1 cellular context compared by ENCODE assay signal in genomic region chr3:125004196-125004595, GRCh38.
TF ChIP-seq lines count a peak whose summit lies in the region.

No MANE protein-coding gene starts in this region.

TF ChIP-seq in HepG2, 621 proteins besides CTCF, POLR2A, EP300 and RAD21:
- TF ChIP-seq ZNF343 (CRISPR knock-in tag; IDR thresholded peaks at IDR 0.05) (no peak), HNF1B (CRISPR knock-in tag; IDR thresholded peaks at IDR 0.05) (no peak), ELK4 (CRISPR knock-in tag; IDR thresholded peaks at IDR 0.05; ENCODE audit: borderline replicate concordance) (no peak), AKAP8 (CRISPR knock-in tag; IDR thresholded peaks at IDR 0.05) (no peak), NFAT5 (CRISPR knock-in tag; IDR thresholded peaks at IDR 0.05) (no peak), ZNF362 (CRISPR knock-in tag; IDR thresholded peaks at IDR 0.05; ENCODE audit: borderline replicate concordance) (no peak), CAMTA2 (CRISPR knock-in tag; IDR thresholded peaks at IDR 0.05; ENCODE audit: borderline replicate concordance) (no peak), MXD3 (CRISPR knock-in tag; IDR thresholded peaks at IDR 0.05) (no peak), PAF1 (CRISPR knock-in tag; IDR thresholded peaks at IDR 0.05) (no peak), RBAK (CRISPR knock-in tag; IDR thresholded peaks at IDR 0.05) (no peak), ZNF503 (CRISPR knock-in tag; IDR thresholded peaks at IDR 0.05) (no peak), NR0B2 (CRISPR knock-in tag; IDR thresholded peaks at IDR 0.05) (no peak), ZFY (CRISPR knock-in tag; IDR thresholded peaks at IDR 0.05) (no peak)
- TF ChIP-seq, protein P1, sequence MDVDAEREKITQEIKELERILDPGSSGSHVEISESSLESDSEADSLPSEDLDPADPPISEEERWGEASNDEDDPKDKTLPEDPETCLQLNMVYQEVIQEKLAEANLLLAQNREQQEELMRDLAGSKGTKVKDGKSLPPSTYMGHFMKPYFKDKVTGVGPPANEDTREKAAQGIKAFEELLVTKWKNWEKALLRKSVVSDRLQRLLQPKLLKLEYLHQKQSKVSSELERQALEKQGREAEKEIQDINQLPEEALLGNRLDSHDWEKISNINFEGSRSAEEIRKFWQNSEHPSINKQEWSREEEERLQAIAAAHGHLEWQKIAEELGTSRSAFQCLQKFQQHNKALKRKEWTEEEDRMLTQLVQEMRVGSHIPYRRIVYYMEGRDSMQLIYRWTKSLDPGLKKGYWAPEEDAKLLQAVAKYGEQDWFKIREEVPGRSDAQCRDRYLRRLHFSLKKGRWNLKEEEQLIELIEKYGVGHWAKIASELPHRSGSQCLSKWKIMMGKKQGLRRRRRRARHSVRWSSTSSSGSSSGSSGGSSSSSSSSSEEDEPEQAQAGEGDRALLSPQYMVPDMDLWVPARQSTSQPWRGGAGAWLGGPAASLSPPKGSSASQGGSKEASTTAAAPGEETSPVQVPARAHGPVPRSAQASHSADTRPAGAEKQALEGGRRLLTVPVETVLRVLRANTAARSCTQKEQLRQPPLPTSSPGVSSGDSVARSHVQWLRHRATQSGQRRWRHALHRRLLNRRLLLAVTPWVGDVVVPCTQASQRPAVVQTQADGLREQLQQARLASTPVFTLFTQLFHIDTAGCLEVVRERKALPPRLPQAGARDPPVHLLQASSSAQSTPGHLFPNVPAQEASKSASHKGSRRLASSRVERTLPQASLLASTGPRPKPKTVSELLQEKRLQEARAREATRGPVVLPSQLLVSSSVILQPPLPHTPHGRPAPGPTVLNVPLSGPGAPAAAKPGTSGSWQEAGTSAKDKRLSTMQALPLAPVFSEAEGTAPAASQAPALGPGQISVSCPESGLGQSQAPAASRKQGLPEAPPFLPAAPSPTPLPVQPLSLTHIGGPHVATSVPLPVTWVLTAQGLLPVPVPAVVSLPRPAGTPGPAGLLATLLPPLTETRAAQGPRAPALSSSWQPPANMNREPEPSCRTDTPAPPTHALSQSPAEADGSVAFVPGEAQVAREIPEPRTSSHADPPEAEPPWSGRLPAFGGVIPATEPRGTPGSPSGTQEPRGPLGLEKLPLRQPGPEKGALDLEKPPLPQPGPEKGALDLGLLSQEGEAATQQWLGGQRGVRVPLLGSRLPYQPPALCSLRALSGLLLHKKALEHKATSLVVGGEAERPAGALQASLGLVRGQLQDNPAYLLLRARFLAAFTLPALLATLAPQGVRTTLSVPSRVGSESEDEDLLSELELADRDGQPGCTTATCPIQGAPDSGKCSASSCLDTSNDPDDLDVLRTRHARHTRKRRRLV (CRISPR knock-in tag; IDR thresholded peaks at IDR 0.05) = no peak
- TF ChIP-seq, protein P2, sequence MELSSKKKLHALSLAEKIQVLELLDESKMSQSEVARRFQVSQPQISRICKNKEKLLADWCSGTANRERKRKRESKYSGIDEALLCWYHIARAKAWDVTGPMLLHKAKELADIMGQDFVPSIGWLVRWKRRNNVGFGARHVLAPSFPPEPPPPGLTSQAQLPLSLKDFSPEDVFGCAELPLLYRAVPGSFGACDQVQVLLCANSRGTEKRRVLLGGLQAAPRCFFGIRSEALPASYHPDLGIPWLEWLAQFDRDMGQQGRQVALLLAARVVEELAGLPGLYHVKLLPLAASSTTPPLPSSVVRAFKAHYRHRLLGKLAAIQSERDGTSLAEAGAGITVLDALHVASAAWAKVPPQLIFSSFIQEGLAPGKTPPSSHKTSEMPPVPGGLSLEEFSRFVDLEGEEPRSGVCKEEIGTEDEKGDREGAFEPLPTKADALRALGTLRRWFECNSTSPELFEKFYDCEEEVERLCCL (CRISPR knock-in tag; IDR thresholded peaks at IDR 0.05; ENCODE audit: borderline replicate concordance) = no peak
- TF ChIP-seq, protein P3, sequence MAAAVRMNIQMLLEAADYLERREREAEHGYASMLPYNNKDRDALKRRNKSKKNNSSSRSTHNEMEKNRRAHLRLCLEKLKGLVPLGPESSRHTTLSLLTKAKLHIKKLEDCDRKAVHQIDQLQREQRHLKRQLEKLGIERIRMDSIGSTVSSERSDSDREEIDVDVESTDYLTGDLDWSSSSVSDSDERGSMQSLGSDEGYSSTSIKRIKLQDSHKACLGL (CRISPR knock-in tag; IDR thresholded peaks at IDR 0.05) = no peak
